In the genomic region with DNA sequence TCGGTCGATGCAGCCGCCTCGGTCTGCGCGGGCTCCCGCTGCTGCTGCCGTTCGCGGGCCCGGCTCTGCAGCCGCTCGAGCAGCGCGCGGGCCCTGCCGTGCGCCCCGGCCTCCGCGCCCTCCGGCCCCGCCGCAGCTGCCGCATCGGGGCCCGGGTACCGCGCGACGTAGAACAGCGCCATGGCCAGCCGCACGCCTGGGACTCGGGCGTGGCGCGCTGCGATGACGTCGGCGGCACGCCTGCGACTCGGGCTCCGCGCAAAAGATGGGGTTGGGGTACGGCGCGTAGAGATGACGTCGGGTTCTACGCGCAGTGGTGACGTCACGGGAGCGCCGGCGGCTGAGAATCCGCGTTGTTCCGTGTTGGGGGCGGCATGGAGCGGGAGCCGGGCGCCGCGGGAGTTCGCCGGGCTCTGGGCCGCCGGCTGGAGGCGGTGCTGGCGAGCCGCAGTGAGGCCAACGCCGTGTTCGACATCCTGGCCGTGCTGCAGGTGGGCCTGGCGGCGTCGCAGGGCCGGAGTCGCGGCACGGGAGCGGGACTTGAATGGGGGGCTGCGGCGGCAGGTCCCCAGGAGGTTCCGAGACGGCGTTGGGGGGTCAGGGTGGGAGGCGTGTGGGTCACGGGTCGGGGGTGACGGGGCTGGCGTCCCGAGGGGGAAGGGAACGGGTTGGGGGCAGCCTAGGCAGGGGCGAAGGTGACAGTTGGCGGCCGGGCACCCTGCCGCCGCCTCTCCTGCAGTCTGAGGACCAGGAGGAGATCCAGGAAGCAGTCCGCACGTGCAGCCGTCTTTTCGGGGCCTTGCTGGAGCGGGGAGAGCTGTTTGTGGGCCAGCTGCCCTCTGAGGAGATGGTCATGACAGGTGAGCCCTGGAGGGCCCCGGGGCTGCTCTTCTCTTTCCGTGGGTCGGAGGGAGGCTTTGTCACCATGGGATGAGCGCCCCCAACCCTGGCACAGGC, we compare ENCODE assay signal across 8 cellular contexts. TPM values are rescaled to one million over a fixed set of nuclear protein-coding genes. Genes with fewer than 3 reads are reported as not detected.
DNase-seq lines count a peak whose midpoint lies in the region; ATAC-seq and TF ChIP-seq lines count a peak whose summit lies in the region.

A gene with protein sequence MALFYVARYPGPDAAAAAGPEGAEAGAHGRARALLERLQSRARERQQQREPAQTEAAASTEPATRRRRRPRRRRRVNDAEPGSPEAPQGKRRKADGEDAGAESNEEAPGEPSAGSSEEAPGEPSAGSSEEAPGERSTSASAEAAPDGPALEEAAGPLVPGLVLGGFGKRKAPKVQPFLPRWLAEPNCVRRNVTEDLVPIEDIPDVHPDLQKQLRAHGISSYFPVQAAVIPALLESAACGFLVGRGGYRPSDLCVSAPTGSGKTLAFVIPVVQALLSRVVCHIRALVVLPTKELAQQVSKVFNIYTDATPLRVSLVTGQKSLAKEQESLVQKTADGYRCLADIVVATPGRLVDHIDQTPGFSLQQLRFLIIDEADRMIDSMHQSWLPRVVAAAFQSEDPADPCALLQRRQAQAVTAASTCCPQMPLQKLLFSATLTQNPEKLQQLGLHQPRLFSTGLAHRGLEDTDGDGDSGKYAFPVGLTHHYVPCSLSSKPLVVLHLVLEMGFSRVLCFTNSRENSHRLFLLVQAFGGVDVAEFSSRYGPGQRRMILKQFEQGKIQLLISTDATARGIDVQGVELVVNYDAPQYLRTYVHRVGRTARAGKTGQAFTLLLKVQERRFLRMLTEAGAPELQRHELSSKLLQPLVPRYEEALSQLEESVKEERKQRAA (minus strand): TSS at position 205 of the 957 bp plus-strand sequence. CDS start 23 bp downstream, at position 182.
A gene (plus strand): TSS at position 343 of the 957 bp plus-strand sequence. CDS start 32 bp downstream, at position 375.

- H3K27me3 Mint-ChIP-seq in T-helper 17 cell = no peaks in the 10 kb centered on the region

- intact Hi-C loops in right cardiac atrium (cut with DNase I) (no loop called here), uterus (cut with DNase I; ENCODE audit: low total_unique reads) (no loop called here)

- ATAC-seq in GM18498 (IDR thresholded peaks at IDR 0.05; ENCODE audit: unreplicated experiment) = peak; percentile 87
- ATAC-seq in HG02884 (IDR thresholded peaks at IDR 0.05; ENCODE audit: unreplicated experiment) = peak; percentile 78
- peak; percentile 93 for ATAC-seq in T-helper 17 cell
- peak; percentile 87 to 91 for ATAC-seq in right cardiac atrium

- DNase-seq in NCI-H1694 (lab: John Stamatoyannopoulos, UW) (peak; percentile 65), T-helper 17 cell (peak; percentile 95 to 97 (median 95)), amygdala (lab: John Stamatoyannopoulos, UW) (peak; percentile 51 to 95 (median 82)), right cardiac atrium (peak; percentile 96 to 99 (median 97)), pulmonary artery endothelial cell (ENCODE audit: low read depth, low spot score) (peak; percentile 78), uterus (peak; percentile 92 to 95)

- peak in 2 of 4 experiments; percentile 28 to 45 for TF ChIP-seq CTCF in uterus (IDR thresholded peaks at IDR 0.05)

- H3K27me3 ChIP-seq in right cardiac atrium (ENCODE audit: control insufficient read depth, insufficient read depth) = no peaks in the 10 kb centered on the region
- no peaks in the 10 kb centered on the region for H3K27me3 ChIP-seq in uterus

- H3K4me1 ChIP-seq in right cardiac atrium (ENCODE audit: control insufficient read depth, insufficient read depth, low read length) (peaks cover 4% of the 10 kb centered on the region), uterus (peaks cover 0 to 20% of the 10 kb centered on the region in 2 donors)

- TF ChIP-seq POLR2A in uterus (IDR thresholded peaks at IDR 0.05) = peak; percentile 61 to 73

- H3K27ac ChIP-seq in right cardiac atrium (ENCODE audit: low read length) (no peak within 1 kb of the TSS), uterus (peak within 1 kb of the TSS; percentile 71 to 95)

- peak within 1 kb of the TSS; percentile 94 for H3K27ac Mint-ChIP-seq in T-helper 17 cell

- H3K36me3 Mint-ChIP-seq in T-helper 17 cell (ENCODE audit: low read depth) = peaks cover 3% of the 10 kb centered on the region

- H3K36me3 ChIP-seq in uterus = no peaks in the 10 kb centered on the region

- H3K4me1 Mint-ChIP-seq in T-helper 17 cell = peaks cover 24% of the 10 kb centered on the region

- peak within 1 kb of the TSS; percentile 76 for H3K4me3 ChIP-seq in right cardiac atrium (ENCODE audit: low read length)
- H3K4me3 ChIP-seq in uterus = peak within 1 kb of the TSS; percentile 45 to 90

- H3K4me3 Mint-ChIP-seq in T-helper 17 cell = peak within 1 kb of the TSS; percentile 96

- under 1% methylated on average over 113 of the region's 113 CpGs for WGBS in right cardiac atrium

- H3K9me3 ChIP-seq in T-helper 17 cell (ENCODE audit: control insufficient read depth, low read length, poor library complexity, severe bottlenecking) (no peaks in the 10 kb centered on the region), right cardiac atrium (ENCODE audit: control insufficient read depth, low read length) (no peaks in the 10 kb centered on the region), uterus (no peaks in the 10 kb centered on the region)

RNA-seq across cellular contexts. Expression of the first gene that starts in this region (rescaled TPM):
- total RNA-seq in T-helper 17 cell (10 to 100 TPM; 38.2 to 40.9 TPM), right cardiac atrium (10 to 100 TPM in 2 of 4 donors, 1 to 10 TPM in 2; 7.4 to 11.7 (median 10.1) TPM), pulmonary artery endothelial cell (10.0 and 11.9 TPM in 2 replicates), uterus (10 to 100 TPM in 3 of 4 donors, 1 to 10 TPM in 1; 7.9 to 53.3 (median 16.6) TPM)
- polyA plus RNA-seq in right cardiac atrium = 10.9 TPM

RNA-seq across cellular contexts. Expression of the second gene that starts in this region (rescaled TPM):
- total RNA-seq in T-helper 17 cell (10 to 100 TPM; 20.7 to 21.6 TPM), right cardiac atrium (10 to 100 TPM in 1 of 4 donors, 1 to 10 TPM in 3; 7.7 to 10.1 (median 9.1) TPM), pulmonary artery endothelial cell (15.2 and 22.4 TPM in 2 replicates), uterus (10 to 100 TPM in 1 of 4 donors, 1 to 10 TPM in 1, not detected in 2; 9.4 to 15.4 TPM)
- polyA plus RNA-seq in right cardiac atrium = 11.0 TPM
